In genomic region chr2:113602869-113603466, GRCh38 we compare ENCODE assay signal across 9 cellular contexts. TPM values are rescaled to one million over a fixed set of nuclear protein-coding genes. Genes with fewer than 3 reads are reported as not detected.
DNase-seq lines count a peak whose midpoint lies in the region; ATAC-seq and TF ChIP-seq lines count a peak whose summit lies in the region.
"Had no signal": no experiment of that assay in that cellular context is flagged by ENCODE, and none has a peak within 500 bp of the region (broad histone marks: within the 10 kb centered on the region; RNA-seq: fewer than 3 reads in every experiment).

No MANE protein-coding gene starts in this region.

- peaks cover 7% of the 10 kb centered on the region for H3K4me1 Mint-ChIP-seq in activated CD4-positive, alpha-beta T cell treated with anti-CD3 and anti-CD28 coated beads for 36 hours

- H3K9me3 ChIP-seq in ascending aorta (no peaks in the 10 kb centered on the region), thyroid gland (no peaks in the 10 kb centered on the region)
- H3K9me3 ChIP-seq: BE2C had no signal

- no peaks in the 10 kb centered on the region for H3K27me3 Mint-ChIP-seq in activated CD4-positive, alpha-beta T cell treated with anti-CD3 and anti-CD28 coated beads for 36 hours

- no peak for TF ChIP-seq POLR2A in thyroid gland (IDR thresholded peaks at IDR 0.05)
- TF ChIP-seq POLR2A in lower leg skin (IDR thresholded peaks at IDR 0.05), result no peak

- H3K4me3 Mint-ChIP-seq in activated CD4-positive, alpha-beta T cell treated with anti-CD3 and anti-CD28 coated beads for 36 hours, result peak overlapping the region; percentile 82

- DNase-seq in activated CD4-positive, alpha-beta T cell treated with anti-CD3 and anti-CD28 coated beads for 36 hours, result peak; percentile 6
- DNase-seq in activated CD4-positive, alpha-beta T cell treated with anti-CD3 and anti-CD28 coated beads for 4 hours, result no peak
- no peak for DNase-seq in ascending aorta (ENCODE audit: low spot score in 2 of 2)
- no peak for DNase-seq in thyroid gland
- no peak for DNase-seq in GDM1 (lab: John Stamatoyannopoulos, UW)
- DNase-seq in SW 1271 (lab: John Stamatoyannopoulos, UW), result no peak
- no peak for DNase-seq in lower leg skin (ENCODE audit: low spot score in 2 of 2)
- DNase-seq: BE2C had no signal

- H3K27me3 ChIP-seq in ascending aorta (no peaks in the 10 kb centered on the region), layer of hippocampus (ENCODE audit: control insufficient read depth, insufficient read depth, low read length) (no peaks in the 10 kb centered on the region), thyroid gland (no peaks in the 10 kb centered on the region)
- H3K27me3 ChIP-seq: BE2C had no signal

- POLR2A ChIA-PET in activated CD4-positive, alpha-beta T cell treated with anti-CD3 and anti-CD28 coated beads for 36 hours (lab: Charles Lee), result no interaction called here

- peak overlapping the region; percentile 79 to 84 for H3K27ac ChIP-seq in ascending aorta
- peak overlapping the region; percentile 85 for H3K27ac ChIP-seq in layer of hippocampus (ENCODE audit: low read depth, low read length)
- peak overlapping the region; percentile 26 to 71 (median 65) for H3K27ac ChIP-seq in thyroid gland

- H3K36me3 ChIP-seq in ascending aorta (no peaks in the 10 kb centered on the region), thyroid gland (no peaks in the 10 kb centered on the region)
- H3K36me3 ChIP-seq: BE2C had no signal

- no peaks in the 10 kb centered on the region for H3K36me3 Mint-ChIP-seq in activated CD4-positive, alpha-beta T cell treated with anti-CD3 and anti-CD28 coated beads for 36 hours (ENCODE audit: low read depth)

- H3K4me3 ChIP-seq in ascending aorta (peak overlapping the region; percentile 75 to 78), thyroid gland (replicated peaks in 1 of 3) (peak overlapping the region in 1 of 3 donors; percentile 40), lower leg skin (ENCODE audit: low read depth, poor library complexity, severe bottlenecking) (no peak overlapping the region)

- CTCF ChIA-PET in activated CD4-positive, alpha-beta T cell treated with anti-CD3 and anti-CD28 coated beads for 36 hours (lab: Charles Lee), result interaction anchor here (0.6 to 1.9 kb wide), 4 partner anchors 89 to 360 kb away, joined by 3 to 10 read pairs (median 4); no protein-coding TSS in a partner anchor

- peak; percentile 47 for ATAC-seq in activated CD4-positive, alpha-beta T cell treated with anti-CD3 and anti-CD28 coated beads for 36 hours

- TF ChIP-seq CTCF in ascending aorta (IDR thresholded peaks at IDR 0.05) (no peak), thyroid gland (IDR thresholded peaks at IDR 0.05) (no peak), lower leg skin (IDR thresholded peaks at IDR 0.05) (no peak)

- H3K9me3 Mint-ChIP-seq in activated CD4-positive, alpha-beta T cell treated with anti-CD3 and anti-CD28 coated beads for 36 hours (ENCODE audit: low read depth), result no peaks in the 10 kb centered on the region

- intact Hi-C loops in activated CD4-positive, alpha-beta T cell treated with anti-CD3 and anti-CD28 coated beads for 36 hours (cut with DNase I, micrococcal nuclease), result loop anchor here (1.0 to 10.0 kb wide), 6 partner anchors 90 to 376 kb away; partner anchors contain the start of genes ACTR3 (in 1 of the 2) and SLC35F5 (in 1 of the 2)
- intact Hi-C loops in ascending aorta (cut with DNase I) (no loop called here), thyroid gland (cut with DNase I) (no loop called here), lower leg skin (cut with DNase I; ENCODE audit: low total_unique reads) (no loop called here)

- H3K4me1 ChIP-seq in ascending aorta (no peaks in the 10 kb centered on the region), thyroid gland (no peaks in the 10 kb centered on the region)
- H3K4me1 ChIP-seq: BE2C had no signal

- 51 to 77% methylated on average over 2 of the region's 2 CpGs for WGBS in thyroid gland, 2 donors
- WGBS in lower leg skin, 2 donors, result 47 to 59% methylated on average over 2 of the region's 2 CpGs

- H3K27ac Mint-ChIP-seq in activated CD4-positive, alpha-beta T cell treated with anti-CD3 and anti-CD28 coated beads for 36 hours, result peak overlapping the region; percentile 90

RNA-seq across cellular contexts. Expression of gene RABL2A, which starts 24.1 kb away (rescaled TPM):
- 10 to 100 TPM; 12.3 to 16.0 TPM for total RNA-seq in activated CD4-positive, alpha-beta T cell treated with anti-CD3 and anti-CD28 coated beads for 36 hours
- total RNA-seq in ascending aorta (5.5 TPM), thyroid gland (10 to 100 TPM; 18.1 to 40.8 (median 27.2) TPM), lower leg skin (10 to 100 TPM in 3 of 4 donors, 1 to 10 TPM in 1; 9.2 to 18.0 (median 12.1) TPM)

Comparison
In these comparisons a context has a peak if more than half of its experiments do, and no peak if none do; other contexts are left out.
1. intact Hi-C loops: an anchor here in activated CD4-positive, alpha-beta T cell treated with anti-CD3 and anti-CD28 coated beads for 36 hours (1.0 to 10.0 kb wide); none called in ascending aorta, thyroid gland and lower leg skin.